Comparison of ENCODE assay signal across 8 cellular contexts in the genomic region with DNA sequence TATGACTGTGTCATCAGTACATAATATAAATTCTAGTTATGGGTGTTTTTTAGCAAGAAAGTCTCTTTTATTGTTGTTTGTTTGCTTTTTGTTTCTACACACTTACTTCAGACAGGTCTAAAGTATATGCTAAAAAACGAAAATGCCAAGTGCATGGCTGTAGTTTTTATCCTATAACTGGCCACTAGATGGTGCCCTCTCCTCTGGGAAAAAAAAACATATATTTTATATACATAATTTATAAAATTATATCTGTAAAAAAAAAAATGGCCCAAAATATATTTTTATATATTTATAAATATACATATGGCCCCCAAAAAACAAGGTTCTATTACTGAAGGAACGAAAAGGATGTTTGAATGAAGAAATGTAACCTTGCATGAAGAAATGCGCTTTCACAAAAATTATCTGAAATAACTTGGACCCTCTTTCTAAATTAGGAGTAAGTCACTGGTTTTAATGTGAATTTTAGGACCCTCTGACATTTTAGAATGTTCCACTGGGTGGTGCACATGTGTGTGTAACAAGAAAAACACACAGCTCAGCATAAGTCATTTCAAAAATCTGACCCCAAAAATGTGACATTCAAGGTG.
A peak's percentile ranks its signal among the peaks of the same experiment; 100 is the strongest.
DNase-seq lines count a peak whose midpoint lies in the region; ATAC-seq and TF ChIP-seq lines count a peak whose summit lies in the region.

No MANE protein-coding gene starts in this region.

- TF ChIP-seq EP300 in sigmoid colon (IDR thresholded peaks at IDR 0.05): no peak

- no peaks in the 10 kb centered on the region for H3K9me2 ChIP-seq in Karpas-422 (replicated peaks; ENCODE audit: insufficient read depth, low read length)

- no peak overlapping the region for H3K4me2 ChIP-seq in Karpas-422 (ENCODE audit: low read depth, low read length, poor library complexity, severe bottlenecking)

- no peaks in the 10 kb centered on the region for H4K20me1 ChIP-seq in Karpas-422 (ENCODE audit: insufficient read depth, low read depth, low read length)

- 47 to 49% methylated on average over 3 of the region's 3 CpGs for WGBS in sigmoid colon, 2 donors

- H2AFZ ChIP-seq in Karpas-422 (ENCODE audit: low read length): no peak overlapping the region

- H3K9ac ChIP-seq in Karpas-422 (ENCODE audit: low read length): no peak overlapping the region

- no peaks in the 10 kb centered on the region for H3K79me2 ChIP-seq in Karpas-422 (ENCODE audit: low read length)

- H3K36me3 Mint-ChIP-seq in activated CD8-positive, alpha-beta T cell treated with anti-CD3 and anti-CD28 coated beads for 36 hours (ENCODE audit: low read depth): no peaks in the 10 kb centered on the region

- H3K9me3 ChIP-seq in Karpas-422 (ENCODE audit: low read length) (no peaks in the 10 kb centered on the region), sigmoid colon (no peaks in the 10 kb centered on the region)

- POLR2A ChIA-PET in activated CD8-positive, alpha-beta T cell treated with anti-CD3 and anti-CD28 coated beads for 36 hours (lab: Charles Lee): no interaction called here

- H3K4me3 ChIP-seq in Karpas-422 (ENCODE audit: low read length): no peak overlapping the region
- H3K4me3 ChIP-seq in sigmoid colon: no peak overlapping the region

- no peaks in the 10 kb centered on the region for H3K4me1 ChIP-seq in Karpas-422 (ENCODE audit: low read length)
- no peaks in the 10 kb centered on the region for H3K4me1 ChIP-seq in sigmoid colon

- ATAC-seq in activated CD8-positive, alpha-beta T cell treated with anti-CD3 and anti-CD28 coated beads for 36 hours: no peak
- ATAC-seq in left lobe of liver (peak; percentile 50), HG02763 (IDR thresholded peaks at IDR 0.05; ENCODE audit: unreplicated experiment) (no peak)

- peaks cover 14% of the 10 kb centered on the region for H3K27me3 Mint-ChIP-seq in activated CD8-positive, alpha-beta T cell treated with anti-CD3 and anti-CD28 coated beads for 36 hours

- no peak overlapping the region for H3K27ac Mint-ChIP-seq in activated CD8-positive, alpha-beta T cell treated with anti-CD3 and anti-CD28 coated beads for 36 hours

- DNase-seq in NCI-H2081 (lab: John Stamatoyannopoulos, UW) (peak; percentile 30 to 39), NCI-H2081 treated with DMSO at 0.1 percent for 48 hours (lab: John Stamatoyannopoulos, UW) (no peak), Karpas-422 (peak; percentile 70), left lobe of liver (ENCODE audit: low spot score) (no peak), sigmoid colon (no peak), HuH-7.5 (ENCODE audit: low spot score) (no peak)
- peak; percentile 5 for DNase-seq in activated CD8-positive, alpha-beta T cell treated with anti-CD3 and anti-CD28 coated beads for 36 hours

- no peaks in the 10 kb centered on the region for H3K27me3 ChIP-seq in Karpas-422 (ENCODE audit: low read length)
- no peaks in the 10 kb centered on the region for H3K27me3 ChIP-seq in sigmoid colon

- H3K9me3 Mint-ChIP-seq in activated CD8-positive, alpha-beta T cell treated with anti-CD3 and anti-CD28 coated beads for 36 hours: no peaks in the 10 kb centered on the region

- H3K36me3 ChIP-seq in Karpas-422 (ENCODE audit: insufficient read depth, low read length) (no peaks in the 10 kb centered on the region), sigmoid colon (peaks cover 0 to 5% (median 0%) of the 10 kb centered on the region in 4 donors)

- no peak overlapping the region for H3K27ac ChIP-seq in Karpas-422 (ENCODE audit: low read length)
- H3K27ac ChIP-seq in sigmoid colon: no peak overlapping the region

- H3K4me3 Mint-ChIP-seq in activated CD8-positive, alpha-beta T cell treated with anti-CD3 and anti-CD28 coated beads for 36 hours: no peak overlapping the region

- TF ChIP-seq POLR2A in sigmoid colon (IDR thresholded peaks at IDR 0.05): no peak

- intact Hi-C loops in activated CD8-positive, alpha-beta T cell treated with anti-CD3 and anti-CD28 coated beads for 36 hours (cut with micrococcal nuclease): loop anchor here (10.0 kb wide), 1 partner anchor 529 kb away; no protein-coding TSS in a partner anchor
- intact Hi-C loops in sigmoid colon (cut with DNase I): no loop called here

- CTCF ChIA-PET in activated CD8-positive, alpha-beta T cell treated with anti-CD3 and anti-CD28 coated beads for 36 hours (lab: Charles Lee): interaction anchor here (0.9 to 2.3 kb wide), 11 partner anchors 8 to 521 kb away, joined by 3 to 8 read pairs (median 3); no protein-coding TSS in a partner anchor

- peak; percentile 80 for TF ChIP-seq CTCF in activated CD8-positive, alpha-beta T cell treated with anti-CD3 and anti-CD28 coated beads for 36 hours (IDR thresholded peaks at IDR 0.05)
- TF ChIP-seq CTCF in sigmoid colon (IDR thresholded peaks at IDR 0.05): peak in 2 of 4 experiments; percentile 21 to 62

- H3K4me1 Mint-ChIP-seq in activated CD8-positive, alpha-beta T cell treated with anti-CD3 and anti-CD28 coated beads for 36 hours (ENCODE audit: low read depth): no peaks in the 10 kb centered on the region

Comparison
In these comparisons a context has a peak if more than half of its experiments do, and no peak if none do; other contexts are left out.
1. DNase-seq: peak in NCI-H2081 (2 of 2), Karpas-422 (single experiment) and activated CD8-positive, alpha-beta T cell treated with anti-CD3 and anti-CD28 coated beads for 36 hours (single experiment); none in NCI-H2081 treated with DMSO at 0.1 percent for 48 hours (single experiment), left lobe of liver (single experiment), sigmoid colon (single experiment) and HuH-7.5 (single experiment).